Comparison of ENCODE assay signal across 26 cellular contexts in genomic region chrX:134177527-134177926, GRCh38. TPM values are rescaled to one million over a fixed set of nuclear protein-coding genes. Genes with fewer than 3 reads are reported as not detected.
"Had no signal": no experiment of that assay in that cellular context is flagged by ENCODE, and none has a peak within 500 bp of the region (broad histone marks: within the 10 kb centered on the region; RNA-seq: fewer than 3 reads in every experiment).

No MANE protein-coding gene starts in this region.

- H3K27ac Mint-ChIP-seq: activated naive CD8-positive, alpha-beta T cell; activated T-helper 2 cell treated with anti-CD3 and anti-CD28 coated beads, Interferon-gamma antibody, Interleukin-2, Interleukin-4, amounts not matched to agents 10 μg/mL and 5 μg/mL and 100 μg/mL, durations not matched to agents 14 hours and 24 hours and 36 hours; mesothelial cell of epicardium; natural killer cell; stimulated activated naive CD8-positive, alpha-beta T cell treated with anti-CD3 and anti-CD28 coated beads, Interleukin-15, Interleukin-2, amounts not matched to agents 100 ng/mL and 50 ng/mL, for 24 hours; T-cell; T-helper 2 cell treated with Interferon-gamma antibody and Interleukin-4, amounts not matched to agents 5 μg/mL and 100 μg/mL, for 36 hours had no signal

- DNase-seq: activated CD8-positive, alpha-beta memory T cell treated with anti-CD3 and anti-CD28 coated beads for 24 hours; activated CD8-positive, alpha-beta memory T cell treated with anti-CD3 and anti-CD28 coated beads, Interleukin-2, amount 50 U/mL, for 4 hours; activated naive CD4-positive, alpha-beta T cell; activated T-cell treated with anti-CD3 and anti-CD28 coated beads, Interleukin-2, amount 50 U/mL, for 4 hours; adrenal gland; brain microvascular endothelial cell; caudate nucleus; heart left ventricle; left ventricle myocardium inferior; natural killer cell; nucleus accumbens; right cardiac atrium; T-cell; tibial artery had no signal

- H3K4me3 ChIP-seq: adrenal gland, ascending aorta, gastroesophageal sphincter, heart left ventricle, left ventricle myocardium inferior, tibial artery had no signal

- H3K27ac ChIP-seq: adrenal gland, ascending aorta, brain microvascular endothelial cell, epithelial cell of prostate, gastroesophageal sphincter, heart left ventricle, left ventricle myocardium inferior, parathyroid adenoma, tibial artery had no signal

- H3K9me3 Mint-ChIP-seq: activated T-cell treated with anti-CD3 and anti-CD28 coated beads, Interleukin-2, amount 50 U/mL, for 4 hours; activated T-helper 2 cell treated with anti-CD3 and anti-CD28 coated beads, Interferon-gamma antibody, Interleukin-2, Interleukin-4, amounts not matched to agents 10 μg/mL and 5 μg/mL and 100 μg/mL, durations not matched to agents 14 hours and 24 hours and 36 hours; natural killer cell; stimulated activated naive CD8-positive, alpha-beta T cell treated with anti-CD3 and anti-CD28 coated beads, Interleukin-15, Interleukin-2, amounts not matched to agents 100 ng/mL and 50 ng/mL, for 24 hours; T-cell; T-helper 2 cell treated with Interferon-gamma antibody and Interleukin-4, amounts not matched to agents 5 μg/mL and 100 μg/mL, for 36 hours had no signal

- H3K36me3 ChIP-seq: adrenal gland, ascending aorta, brain microvascular endothelial cell, gastroesophageal sphincter, heart left ventricle, left ventricle myocardium inferior, tibial artery had no signal

- H3K36me3 Mint-ChIP-seq: activated naive CD8-positive, alpha-beta T cell; mesothelial cell of epicardium; natural killer cell; T-cell had no signal

- H3K4me3 Mint-ChIP-seq: activated naive CD8-positive, alpha-beta T cell; activated T-cell treated with anti-CD3 and anti-CD28 coated beads, Interleukin-2, amount 50 U/mL, for 4 hours; mesothelial cell of epicardium; natural killer cell; stimulated activated naive CD8-positive, alpha-beta T cell treated with anti-CD3 and anti-CD28 coated beads, Interleukin-15, Interleukin-2, amounts not matched to agents 100 ng/mL and 50 ng/mL, for 24 hours; T-cell; T-helper 2 cell treated with Interferon-gamma antibody and Interleukin-4, amounts not matched to agents 5 μg/mL and 100 μg/mL, for 36 hours had no signal

- H3K9me3 ChIP-seq: adrenal gland, ascending aorta, gastroesophageal sphincter, heart left ventricle, left ventricle myocardium inferior, tibial artery had no signal

- ATAC-seq: activated T-cell treated with anti-CD3 and anti-CD28 coated beads, Interleukin-2, amount 50 U/mL, for 4 hours; gastroesophageal sphincter; heart left ventricle; natural killer cell; right cardiac atrium; T-cell had no signal

- H2AFZ ChIP-seq: parathyroid adenoma had no signal

- H3K4me1 ChIP-seq: adrenal gland, heart left ventricle, left ventricle myocardium inferior, parathyroid adenoma had no signal

- H3K27me3 ChIP-seq: gastroesophageal sphincter, tibial artery had no signal

- H3K79me2 ChIP-seq: parathyroid adenoma had no signal

RNA-seq across cellular contexts. Expression of gene CCDC160, which starts 59.5 kb away (rescaled TPM):
- total RNA-seq: activated T-cell treated with anti-CD3 and anti-CD28 coated beads, Interleukin-2, amount 50 U/mL, for 4 hours; activated T-helper 2 cell treated with anti-CD3 and anti-CD28 coated beads, Interferon-gamma antibody, Interleukin-2, Interleukin-4, amounts not matched to agents 10 μg/mL and 5 μg/mL and 100 μg/mL, durations not matched to agents 14 hours and 24 hours and 36 hours; ascending aorta; dermis microvascular lymphatic vessel endothelial cell; heart left ventricle; left ventricle myocardium inferior; lung microvascular endothelial cell; natural killer cell; pulmonary artery endothelial cell; right cardiac atrium; T-cell had no signal
